In the genomic region with DNA sequence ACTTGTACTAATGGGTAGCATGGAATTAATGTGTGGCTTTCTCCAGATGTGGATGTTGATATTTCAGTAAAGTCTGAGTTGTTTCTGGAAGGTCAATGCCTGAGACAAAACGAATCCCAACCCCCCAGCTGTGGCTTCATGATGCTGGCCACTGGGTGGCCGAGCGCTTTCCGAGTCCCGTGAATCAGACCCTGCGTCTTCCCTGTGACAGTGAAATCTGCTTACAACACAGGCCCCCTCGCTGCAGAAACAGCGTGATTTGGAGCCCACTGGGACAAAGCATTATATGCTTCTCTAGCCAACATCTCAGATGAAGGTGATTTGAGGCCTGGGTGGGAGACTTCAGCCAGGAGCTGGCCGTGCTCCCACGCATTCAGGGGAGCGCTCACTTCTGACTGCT, we compare ENCODE assay signal across 19 cellular contexts.
DNase-seq lines count a peak whose midpoint lies in the region; ATAC-seq and TF ChIP-seq lines count a peak whose summit lies in the region.
"Had no signal": no experiment of that assay in that cellular context is flagged by ENCODE, and none has a peak within 500 bp of the region (broad histone marks: within the 10 kb centered on the region; RNA-seq: fewer than 3 reads in every experiment).

No MANE protein-coding gene starts in this region.

- H3K4me3 ChIP-seq in Caco-2 (ENCODE audit: low read depth, low read length), result no peak overlapping the region
- H3K4me3 ChIP-seq: right atrium auricular region, transverse colon had no signal

- CTCF ChIA-PET in Caco-2 (lab: Charles Lee), result interaction anchor here (1.4 kb wide), 1 partner anchor 188 kb away, joined by 9 read pairs; no protein-coding TSS in a partner anchor

- H3K36me3 ChIP-seq in Caco-2 (ENCODE audit: control insufficient read depth, insufficient read depth, low read length), result no peaks in the 10 kb centered on the region
- H3K36me3 ChIP-seq: right atrium auricular region, transverse colon had no signal

- H3K27me3 ChIP-seq in Caco-2 (replicated peaks; ENCODE audit: control insufficient read depth, insufficient read depth, low read length), result no peaks in the 10 kb centered on the region
- H3K27me3 ChIP-seq: right atrium auricular region, transverse colon had no signal

- in situ Hi-C loops in KBM-7 (cut with MboI; ENCODE audit: low pct_unique_long_range_greater_than_20kb, low sequenced_read_pairs), result no loop called here

- no peaks in the 10 kb centered on the region for H3K9me3 ChIP-seq in Caco-2
- H3K9me3 ChIP-seq: right atrium auricular region, transverse colon had no signal

- H3K36me3 Mint-ChIP-seq in Caco-2 (ENCODE audit: insufficient read depth, unreplicated experiment), result no peaks in the 10 kb centered on the region
- H3K36me3 Mint-ChIP-seq in activated naive CD4-positive, alpha-beta T cell treated with anti-CD3 and anti-CD28 coated beads, Interleukin-2, amount 50 U/mL, for 72 hours, result no peaks in the 10 kb centered on the region

- intact Hi-C loops in Caco-2 (cut with micrococcal nuclease; ENCODE audit: unreplicated experiment), result loop anchor here (5.0 kb wide), 1 partner anchor 111 kb away; no protein-coding TSS in a partner anchor
- intact Hi-C loops in head of caudate nucleus (cut with DNase I), result no loop called here
- intact Hi-C loops in posterior cingulate gyrus (cut with DNase I), result no loop called here

- H3K9me3 Mint-ChIP-seq in Caco-2 (ENCODE audit: unreplicated experiment), result no peaks in the 10 kb centered on the region
- H3K9me3 Mint-ChIP-seq in activated naive CD4-positive, alpha-beta T cell treated with anti-CD3 and anti-CD28 coated beads, Interleukin-2, amount 50 U/mL, for 72 hours, result no peaks in the 10 kb centered on the region
- H3K9me3 Mint-ChIP-seq: CD4-positive, alpha-beta T cell had no signal

- no peak for ATAC-seq in activated naive CD4-positive, alpha-beta T cell treated with anti-CD3 and anti-CD28 coated beads, Interleukin-2, amount 50 U/mL, for 72 hours
- ATAC-seq: activated CD4-positive, alpha-beta T cell treated with anti-CD3 and anti-CD28 coated beads for 36 hours; left lobe of liver had no signal

- H3K4me3 Mint-ChIP-seq in Caco-2 (ENCODE audit: unreplicated experiment), result no peak overlapping the region
- H3K4me3 Mint-ChIP-seq: activated CD4-positive, alpha-beta T cell treated with anti-CD3 and anti-CD28 coated beads for 36 hours; CD4-positive, alpha-beta T cell had no signal

- DNase-seq in Caco-2, result peak; percentile 52 to 55
- DNase-seq in SK-N-DZ (ENCODE audit: low spot score), result peak; percentile 34
- peak in 29 of 42 donors; percentile 31 to 86 (median 60) for DNase-seq in head of caudate nucleus
- DNase-seq in posterior cingulate gyrus, result peak in 6 of 10 donors; percentile 35 to 91 (median 71)
- no peak for DNase-seq in activated naive CD4-positive, alpha-beta T cell treated with anti-CD3 and anti-CD28 coated beads, Interleukin-2, amount 50 U/mL, for 72 hours (ENCODE audit: low spot score in 2 of 2)
- DNase-seq in GM19238 (ENCODE audit: insufficient read length, low spot score), result no peak
- no peak for DNase-seq in islet precursor cell
- DNase-seq in KBM-7, result no peak
- DNase-seq: activated CD4-positive, alpha-beta T cell treated with anti-CD3 and anti-CD28 coated beads for 36 hours; activated CD8-positive, alpha-beta memory T cell treated with anti-CD3 and anti-CD28 coated beads, Interleukin-2, amount 50 U/mL, for 4 hours; CD4-positive, alpha-beta T cell; DMS79; NCI-H1092 treated with DMSO at 0.1 percent for 48 hours; NCI-H2107; NCI-H524 treated with DMSO at 0.1 percent for 48 hours; stimulated activated naive CD4-positive, alpha-beta T cell; transverse colon had no signal

- no peaks in the 10 kb centered on the region for H3K27me3 Mint-ChIP-seq in Caco-2 (ENCODE audit: insufficient read depth, unreplicated experiment)

- peak overlapping the region; percentile 6 for H3K27ac Mint-ChIP-seq in Caco-2 (ENCODE audit: unreplicated experiment)
- no peak overlapping the region for H3K27ac Mint-ChIP-seq in activated naive CD4-positive, alpha-beta T cell treated with anti-CD3 and anti-CD28 coated beads, Interleukin-2, amount 50 U/mL, for 72 hours
- H3K27ac Mint-ChIP-seq: activated CD4-positive, alpha-beta T cell treated with anti-CD3 and anti-CD28 coated beads for 36 hours; CD4-positive, alpha-beta T cell had no signal

- H3K4me1 ChIP-seq in Caco-2, result no peaks in the 10 kb centered on the region
- H3K4me1 ChIP-seq: right atrium auricular region, transverse colon had no signal

- peak; percentile 56 to 83 for TF ChIP-seq CTCF in Caco-2 (IDR thresholded peaks at IDR 0.05; ENCODE audit: insufficient read depth in 1 of 2, low read depth in 1 of 2, low read length in 1 of 2, severe bottlenecking in 1 of 2, unreplicated experiment in 1 of 2)

- no TSS peak for BruUV-seq in Caco-2 (replicated peaks; lab: Mats Ljungman, UMichigan)

- POLR2A ChIA-PET in Caco-2 (lab: Charles Lee), result no interaction called here

- no peaks in the 10 kb centered on the region for H3K4me1 Mint-ChIP-seq in Caco-2 (ENCODE audit: low read depth, unreplicated experiment)
- H3K4me1 Mint-ChIP-seq: activated CD4-positive, alpha-beta T cell treated with anti-CD3 and anti-CD28 coated beads for 36 hours had no signal

Comparison
In these comparisons a context has a peak if more than half of its experiments do, and no peak if none do; other contexts are left out.
1. DNase-seq: peak in Caco-2 (2 of 2), SK-N-DZ (single experiment), head of caudate nucleus (29 of 42) and posterior cingulate gyrus (6 of 10); none in activated naive CD4-positive, alpha-beta T cell treated with anti-CD3 and anti-CD28 coated beads, Interleukin-2, amount 50 U/mL, for 72 hours (0 of 2), GM19238 (single experiment), islet precursor cell (single experiment) and KBM-7 (single experiment).